Comparison of ENCODE assay signal across 8 cellular contexts in the genomic region with DNA sequence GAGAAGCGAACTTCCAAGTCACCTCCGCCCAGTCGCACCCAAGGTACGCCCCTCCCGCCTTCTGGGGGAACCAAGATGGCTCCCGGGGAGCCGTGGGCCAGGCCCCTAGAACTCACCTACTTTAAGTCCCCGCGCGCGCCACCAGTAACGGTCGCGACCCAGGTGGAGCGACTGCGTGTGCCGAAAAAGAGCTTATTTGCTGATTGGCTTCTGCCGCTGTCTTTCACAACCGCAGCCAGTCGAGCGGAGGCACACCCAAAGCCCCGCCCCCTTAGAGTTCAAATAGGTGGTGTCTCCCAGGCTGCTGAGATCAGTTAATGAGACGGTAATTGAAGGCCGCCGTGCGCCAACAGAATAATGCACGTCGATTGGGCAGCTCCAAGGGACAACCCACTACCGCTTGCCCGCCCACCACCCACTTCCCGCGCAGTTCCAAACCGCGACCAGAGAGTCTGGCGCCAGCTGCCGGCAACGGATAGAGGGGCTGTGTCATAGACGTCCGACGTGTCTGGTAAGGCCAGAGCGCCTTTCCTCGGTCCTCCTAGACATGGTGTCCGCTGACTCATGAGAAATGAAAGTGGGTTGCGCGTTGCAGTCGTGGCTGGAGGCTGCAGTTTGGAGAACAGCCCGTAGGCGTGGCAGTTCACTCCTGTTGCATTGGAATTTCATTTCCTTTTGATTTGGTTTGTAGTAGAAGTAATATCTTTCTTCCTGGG. TPM values are rescaled to one million over a fixed set of nuclear protein-coding genes. Genes with fewer than 3 reads are reported as not detected.
DNase-seq lines count a peak whose midpoint lies in the region; ATAC-seq and TF ChIP-seq lines count a peak whose summit lies in the region.

A gene with protein sequence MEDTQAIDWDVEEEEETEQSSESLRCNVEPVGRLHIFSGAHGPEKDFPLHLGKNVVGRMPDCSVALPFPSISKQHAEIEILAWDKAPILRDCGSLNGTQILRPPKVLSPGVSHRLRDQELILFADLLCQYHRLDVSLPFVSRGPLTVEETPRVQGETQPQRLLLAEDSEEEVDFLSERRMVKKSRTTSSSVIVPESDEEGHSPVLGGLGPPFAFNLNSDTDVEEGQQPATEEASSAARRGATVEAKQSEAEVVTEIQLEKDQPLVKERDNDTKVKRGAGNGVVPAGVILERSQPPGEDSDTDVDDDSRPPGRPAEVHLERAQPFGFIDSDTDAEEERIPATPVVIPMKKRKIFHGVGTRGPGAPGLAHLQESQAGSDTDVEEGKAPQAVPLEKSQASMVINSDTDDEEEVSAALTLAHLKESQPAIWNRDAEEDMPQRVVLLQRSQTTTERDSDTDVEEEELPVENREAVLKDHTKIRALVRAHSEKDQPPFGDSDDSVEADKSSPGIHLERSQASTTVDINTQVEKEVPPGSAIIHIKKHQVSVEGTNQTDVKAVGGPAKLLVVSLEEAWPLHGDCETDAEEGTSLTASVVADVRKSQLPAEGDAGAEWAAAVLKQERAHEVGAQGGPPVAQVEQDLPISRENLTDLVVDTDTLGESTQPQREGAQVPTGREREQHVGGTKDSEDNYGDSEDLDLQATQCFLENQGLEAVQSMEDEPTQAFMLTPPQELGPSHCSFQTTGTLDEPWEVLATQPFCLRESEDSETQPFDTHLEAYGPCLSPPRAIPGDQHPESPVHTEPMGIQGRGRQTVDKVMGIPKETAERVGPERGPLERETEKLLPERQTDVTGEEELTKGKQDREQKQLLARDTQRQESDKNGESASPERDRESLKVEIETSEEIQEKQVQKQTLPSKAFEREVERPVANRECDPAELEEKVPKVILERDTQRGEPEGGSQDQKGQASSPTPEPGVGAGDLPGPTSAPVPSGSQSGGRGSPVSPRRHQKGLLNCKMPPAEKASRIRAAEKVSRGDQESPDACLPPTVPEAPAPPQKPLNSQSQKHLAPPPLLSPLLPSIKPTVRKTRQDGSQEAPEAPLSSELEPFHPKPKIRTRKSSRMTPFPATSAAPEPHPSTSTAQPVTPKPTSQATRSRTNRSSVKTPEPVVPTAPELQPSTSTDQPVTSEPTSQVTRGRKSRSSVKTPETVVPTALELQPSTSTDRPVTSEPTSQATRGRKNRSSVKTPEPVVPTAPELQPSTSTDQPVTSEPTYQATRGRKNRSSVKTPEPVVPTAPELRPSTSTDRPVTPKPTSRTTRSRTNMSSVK (N-terminal part only) (minus strand): TSS at position 153 of the 716 bp plus-strand sequence. CDS start 2,106 bp downstream, outside the sequence.

- H3K27ac ChIP-seq in lung (ENCODE audit: low read depth in 1 of 2, low read length in 1 of 2) = peak within 1 kb of the TSS; percentile 88 to 95

- peaks cover 3 to 7% of the 10 kb centered on the region in 2 donors for H3K4me1 ChIP-seq in lung (ENCODE audit: control insufficient read depth in 2 of 2, insufficient read depth in 2 of 2, low read length in 2 of 2)

- TF ChIP-seq CTCF in lung (IDR thresholded peaks at IDR 0.05; ENCODE audit: control extremely low read depth, extremely low read depth) = peak; percentile 6

- H3K27me3 ChIP-seq in lung (ENCODE audit: control insufficient read depth, insufficient read depth) = no peaks in the 10 kb centered on the region

- H3K4me3 ChIP-seq in lung = peak within 1 kb of the TSS; percentile 51

- 0% methylated on average over 48 of the region's 48 CpGs for WGBS in lung, 2 donors

- H3K9me3 ChIP-seq in lung (ENCODE audit: control insufficient read depth in 2 of 2, insufficient read depth in 1 of 2, low read length in 1 of 2) = no peaks in the 10 kb centered on the region

- DNase-seq in COLO668 (lab: John Stamatoyannopoulos, UW; ENCODE audit: unreplicated experiment) (peak; percentile 96), HS-5 (ENCODE audit: low read depth) (peak; percentile 98), lung (ENCODE audit: low spot score) (peak; percentile 99)
- peak; percentile 100 for DNase-seq in NK-92 treated with Interleukin-12 subunit alpha and Interleukin-12 subunit beta, amount 100 ng/mL, for 24 hours (lab: John Stamatoyannopoulos, UW)
- peak; percentile 97 for DNase-seq in activated CD8-positive, alpha-beta memory T cell treated with anti-CD3 and anti-CD28 coated beads for 24 hours
- DNase-seq in effector CD4-positive, alpha-beta T cell = peak; percentile 98
- DNase-seq in stimulated activated CD4-positive, alpha-beta T cell treated with anti-CD3 and anti-CD28 coated beads, TNF-alpha, amount 100 ng/mL, for 4 hours (ENCODE audit: low read depth in 3 of 3) = peak; percentile 93 to 99 (median 98)

- ATAC-seq in GM19468 (IDR thresholded peaks at IDR 0.05; ENCODE audit: extremely low read depth, unreplicated experiment) (peak; percentile 44), lung (ENCODE audit: insufficient read depth, low FRiP score) (peak; percentile 80)

- H3K36me3 ChIP-seq in lung (ENCODE audit: control insufficient read depth in 2 of 2, insufficient read depth in 2 of 2, low read length in 2 of 2) = peaks cover 12 to 14% of the 10 kb centered on the region in 2 donors

RNA-seq across cellular contexts. Expression of the gene that starts here (rescaled TPM):
- total RNA-seq in lung = 10 to 100 TPM; 13.7 to 34.0 TPM
- polyA plus RNA-seq in lung = 10 to 100 TPM in 1 of 2 donors, 1 to 10 TPM in 1; 9.9 to 11.0 TPM

Comparison
In these comparisons a context has a peak if more than half of its experiments do, and no peak if none do; other contexts are left out.
1. Peak in every context shown above with its lines: DNase-seq, ATAC-seq, H3K4me3 ChIP-seq and H3K27ac ChIP-seq.